9 cellular contexts compared by ENCODE assay signal in the genomic region with DNA sequence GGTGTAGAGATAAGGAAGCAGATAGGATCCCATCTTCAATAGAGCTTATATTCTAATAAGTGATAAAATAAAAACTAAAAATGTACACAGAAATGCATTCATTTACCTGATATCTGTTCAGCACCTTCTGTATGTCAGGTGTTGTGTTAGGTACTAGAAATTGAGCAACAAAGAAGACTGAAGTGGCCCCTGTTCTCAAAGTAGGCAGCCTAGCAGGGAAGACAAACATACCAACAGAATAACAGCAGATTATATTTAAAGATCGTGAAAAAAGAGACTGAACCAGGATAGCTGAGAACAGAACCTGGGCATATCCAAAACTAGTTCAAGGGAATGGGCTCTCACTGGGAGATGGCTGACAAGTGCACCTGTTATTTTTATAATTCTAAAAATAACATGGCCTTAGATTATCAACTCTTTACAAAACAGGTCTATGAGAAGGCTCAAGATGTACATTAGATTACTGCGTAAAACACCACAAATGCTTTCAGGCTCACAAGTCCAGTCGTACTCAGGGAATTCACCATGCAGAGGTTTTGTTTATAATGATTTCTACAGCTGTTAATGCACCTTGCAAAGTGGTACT. TPM values are rescaled to one million over a fixed set of nuclear protein-coding genes. Genes with fewer than 3 reads are reported as not detected.
DNase-seq lines count a peak whose midpoint lies in the region; ATAC-seq, FAIRE-seq and TF ChIP-seq lines count a peak whose summit lies in the region.
"Had no signal": no experiment of that assay in that cellular context is flagged by ENCODE, and none has a peak within 500 bp of the region (broad histone marks: within the 10 kb centered on the region; RNA-seq: fewer than 3 reads in every experiment).

No MANE protein-coding gene starts in this region.

- H3K18ac ChIP-seq in trophoblast cell (ENCODE audit: low read length): peak overlapping the region; percentile 33

- BruUV-seq in Calu3 (replicated peaks; lab: Mats Ljungman, UMichigan) (TSS peak; percentile 74), PC-9 (replicated peaks; lab: Mats Ljungman, UMichigan) (no TSS peak), endothelial cell of umbilical vein (replicated peaks; lab: Mats Ljungman, UMichigan) (no TSS peak)

- in situ Hi-C loops in GM13976 (cut with MboI; ENCODE audit: low sequenced_read_pairs, unreplicated experiment): no loop called here

- DNase-seq in Calu3: no peak
- DNase-seq in PC-9: no peak
- DNase-seq in endothelial cell of umbilical vein (ENCODE audit: low read depth, low spot score): no peak
- no peak for DNase-seq in trophoblast cell
- no peak for DNase-seq in GM13976 (ENCODE audit: low spot score)
- no peak for DNase-seq in HPDE6-E6E7 (ENCODE audit: extremely low spot score)
- DNase-seq in CD4-positive, alpha-beta T cell: no peak
- DNase-seq: NCI-H2171 treated with DMSO at 0.1 percent for 48 hours had no signal

- H3K79me1 ChIP-seq in trophoblast cell (ENCODE audit: low read length): peaks cover 15% of the 10 kb centered on the region

- peak overlapping the region; percentile 59 for H3K4ac ChIP-seq in trophoblast cell (ENCODE audit: low read depth, low read length)

- CTCF ChIA-PET in Calu3 (lab: Charles Lee) (interaction anchor here (1.0 kb wide), 1 partner anchor 42 kb away, joined by 6 read pairs; no protein-coding TSS in a partner anchor), PC-9 (lab: Charles Lee) (interaction anchor here (0.7 to 0.9 kb wide), 2 partner anchors 156 to 498 kb away, joined by 3 read pairs; no protein-coding TSS in a partner anchor), endothelial cell of umbilical vein (lab: Charles Lee) (interaction anchor here (0.9 to 4.5 kb wide), 8 partner anchors 11 to 156 kb away, joined by 3 to 44 read pairs (median 3); no protein-coding TSS in a partner anchor)
- CTCF ChIA-PET in CD4-positive, alpha-beta T cell (lab: Charles Lee): interaction anchor here (1.0 kb wide), 1 partner anchor 62 kb away, joined by 3 read pairs; no protein-coding TSS in a partner anchor

- H3K79me2 ChIP-seq in PC-9 (ENCODE audit: low read depth) (peaks cover 81% of the 10 kb centered on the region), endothelial cell of umbilical vein (ENCODE audit: control insufficient read depth, insufficient read depth, low read length) (peaks cover 46% of the 10 kb centered on the region), trophoblast cell (ENCODE audit: control insufficient read depth, insufficient read depth, low read length, poor library complexity) (peaks cover 9% of the 10 kb centered on the region)

- no peak for FAIRE-seq in endothelial cell of umbilical vein (lab: Jason Lieb, UNC)

- H3K23ac ChIP-seq in trophoblast cell (ENCODE audit: low read length): no peak overlapping the region

- H2AFZ ChIP-seq in PC-9: no peak overlapping the region
- H2AFZ ChIP-seq in endothelial cell of umbilical vein (ENCODE audit: low read depth, low read length): no peak overlapping the region
- H2AFZ ChIP-seq in trophoblast cell (ENCODE audit: insufficient read depth, low read length, poor library complexity): no peak overlapping the region

- H3K27ac ChIP-seq in PC-9 (peak overlapping the region; percentile 100), endothelial cell of umbilical vein (ENCODE audit: insufficient read depth, low read depth, low read length) (peak overlapping the region; percentile 100), trophoblast cell (ENCODE audit: low read depth, low read length) (peak overlapping the region; percentile 89)
- H3K27ac ChIP-seq in CD4-positive, alpha-beta T cell (ENCODE audit: low read depth, low read length): no peak overlapping the region

- H4K20me1 ChIP-seq in PC-9 (ENCODE audit: insufficient read depth): no peaks in the 10 kb centered on the region
- no peaks in the 10 kb centered on the region for H4K20me1 ChIP-seq in endothelial cell of umbilical vein (replicated peaks; ENCODE audit: control insufficient read depth, extremely low read depth, insufficient read depth, low read length)

- H3K9me1 ChIP-seq in endothelial cell of umbilical vein (replicated peaks; ENCODE audit: control insufficient read depth, extremely low read depth, insufficient read depth, low read length): no peaks in the 10 kb centered on the region

- peak overlapping the region; percentile 12 for H3K14ac ChIP-seq in trophoblast cell (ENCODE audit: low read length)

- peak overlapping the region; percentile 61 for H2BK12ac ChIP-seq in trophoblast cell (ENCODE audit: low read length)

- no peaks in the 10 kb centered on the region for H3K9me3 Mint-ChIP-seq in Calu3 (ENCODE audit: low read depth, unreplicated experiment)
- H3K9me3 Mint-ChIP-seq in CD4-positive, alpha-beta T cell: no peaks in the 10 kb centered on the region

- H3K4me3 ChIP-seq in PC-9: peak overlapping the region; percentile 19; the same call in 1 of the 2 replicates
- H3K4me3 ChIP-seq in endothelial cell of umbilical vein (replicated peaks in 1 of 3; ENCODE audit: insufficient read depth in 1 of 3, low read depth in 1 of 3, low read length in 3 of 3): peak overlapping the region in 1 of 3 experiments; percentile 39
- H3K4me3 ChIP-seq in trophoblast cell (ENCODE audit: low read depth, low read length): no peak overlapping the region

- peaks cover 62% of the 10 kb centered on the region for H3K4me1 ChIP-seq in PC-9 (replicated peaks; ENCODE audit: insufficient read depth)
- H3K4me1 ChIP-seq in endothelial cell of umbilical vein (ENCODE audit: control insufficient read depth, extremely low read depth, insufficient read depth, low read length): peaks cover 52% of the 10 kb centered on the region
- peaks cover 9 to 23% of the 10 kb centered on the region in 2 experiments for H3K4me1 ChIP-seq in trophoblast cell (ENCODE audit: control insufficient read depth in 1 of 2, insufficient read depth in 2 of 2, low read length in 2 of 2)

- peaks cover 39% of the 10 kb centered on the region for H3K4me1 Mint-ChIP-seq in Calu3 (ENCODE audit: low read depth, unreplicated experiment)
- H3K4me1 Mint-ChIP-seq in CD4-positive, alpha-beta T cell (ENCODE audit: low read depth): peaks cover 48% of the 10 kb centered on the region

- peak overlapping the region; percentile 68 for H2BK120ac ChIP-seq in trophoblast cell (ENCODE audit: insufficient read depth, low read length, poor library complexity)

- no peak for ATAC-seq in HG03565 (IDR thresholded peaks at IDR 0.05; ENCODE audit: unreplicated experiment)
- no peak for ATAC-seq in CD4-positive, alpha-beta T cell (ENCODE audit: poor library complexity)

- no peak overlapping the region for H4K12ac ChIP-seq in trophoblast cell (ENCODE audit: low read depth, low read length)

- H3K4me2 ChIP-seq in PC-9: peak overlapping the region; percentile 84
- H3K4me2 ChIP-seq in endothelial cell of umbilical vein (ENCODE audit: insufficient read depth, low read length): peak overlapping the region; percentile 39
- peak overlapping the region; percentile 15 for H3K4me2 ChIP-seq in trophoblast cell (ENCODE audit: low read length)

- H4K91ac ChIP-seq in trophoblast cell (ENCODE audit: low read depth, low read length): peak overlapping the region; percentile 63

- no peak for TF ChIP-seq CTCF in Calu3 (IDR thresholded peaks at IDR 0.05; ENCODE audit: unreplicated experiment)
- no peak for TF ChIP-seq CTCF in PC-9 (conservative IDR thresholded peaks at IDR 0.05)
- TF ChIP-seq CTCF in endothelial cell of umbilical vein (IDR thresholded peaks at IDR 0.05; ENCODE audit: extremely low read depth in 1 of 2, insufficient read depth in 1 of 2, low read depth in 1 of 2, low read length in 2 of 2): no peak
- TF ChIP-seq CTCF in GM13976 (IDR thresholded peaks at IDR 0.05; ENCODE audit: borderline replicate concordance, control extremely low read depth, extremely low read depth, insufficient read depth, missing control alignments): no peak
- TF ChIP-seq CTCF in CD4-positive, alpha-beta T cell (IDR thresholded peaks at IDR 0.05): no peak

- peaks cover 5% of the 10 kb centered on the region for H3K36me3 Mint-ChIP-seq in Calu3 (ENCODE audit: insufficient read depth, unreplicated experiment)
- peaks cover 28% of the 10 kb centered on the region for H3K36me3 Mint-ChIP-seq in CD4-positive, alpha-beta T cell (ENCODE audit: low read depth)

- intact Hi-C loops in Calu3 (cut with micrococcal nuclease; ENCODE audit: unreplicated experiment) (loop anchor here (5.0 kb wide), 1 partner anchor 35 kb away; no protein-coding TSS in a partner anchor), PC-9 (cut with micrococcal nuclease; ENCODE audit: unreplicated experiment) (loop anchor here (5.0 kb wide), 3 partner anchors 60 to 495 kb away; a partner anchor contains a TSS), endothelial cell of umbilical vein (cut with micrococcal nuclease) (loop anchor here (2.0 kb wide), 1 partner anchor 39 kb away; no protein-coding TSS in a partner anchor)
- intact Hi-C loops in CD4-positive, alpha-beta T cell (cut with DNase I, micrococcal nuclease): no loop called here

- no peak overlapping the region for H2AK5ac ChIP-seq in trophoblast cell (ENCODE audit: low read length)

- no peaks in the 10 kb centered on the region for H3K9me2 ChIP-seq in PC-9 (ENCODE audit: insufficient read depth)

- H3K27me3 ChIP-seq in PC-9 (ENCODE audit: insufficient read depth, low read depth): no peaks in the 10 kb centered on the region
- no peaks in the 10 kb centered on the region for H3K27me3 ChIP-seq in endothelial cell of umbilical vein (ENCODE audit: control insufficient read depth in 2 of 2, insufficient read depth in 2 of 2, low read length in 2 of 2)
- H3K27me3 ChIP-seq in trophoblast cell (ENCODE audit: insufficient read depth, low read length): no peaks in the 10 kb centered on the region
- H3K27me3 ChIP-seq in CD4-positive, alpha-beta T cell (ENCODE audit: control insufficient read depth, insufficient read depth, low read length): no peaks in the 10 kb centered on the region

- TF ChIP-seq POLR2A in endothelial cell of umbilical vein (IDR thresholded peaks at IDR 0.05; ENCODE audit: low read depth, low read length): no peak

- dilution Hi-C loops in endothelial cell of umbilical vein (cut with MboI; ENCODE audit: extremely low pct_ligation_motif_present, low sequenced_read_pairs): no loop called here

- no peak overlapping the region for H3K4me3 Mint-ChIP-seq in Calu3 (ENCODE audit: low read depth, unreplicated experiment)
- H3K4me3 Mint-ChIP-seq in CD4-positive, alpha-beta T cell: no peak overlapping the region

- POLR2A ChIA-PET in PC-9 (lab: Charles Lee; ENCODE audit: unreplicated experiment): interaction anchor here (0.6 kb wide), 1 partner anchor 312 kb away, joined by 5 read pairs; no protein-coding TSS in a partner anchor
- POLR2A ChIA-PET in endothelial cell of umbilical vein (lab: Charles Lee): interaction anchor here (1.0 to 1.9 kb wide), 2 partner anchors 14 to 36 kb away, joined by 4 to 5 read pairs; no protein-coding TSS in a partner anchor
- POLR2A ChIA-PET in CD4-positive, alpha-beta T cell (lab: Charles Lee): no interaction called here

- no peaks in the 10 kb centered on the region for H3K9me3 ChIP-seq in PC-9 (ENCODE audit: insufficient read depth, low read depth)
- H3K9me3 ChIP-seq in endothelial cell of umbilical vein (replicated peaks; ENCODE audit: control insufficient read depth, insufficient read depth, low read length): no peaks in the 10 kb centered on the region
- no peaks in the 10 kb centered on the region for H3K9me3 ChIP-seq in trophoblast cell (ENCODE audit: insufficient read depth, low read depth, low read length)
- H3K9me3 ChIP-seq in CD4-positive, alpha-beta T cell (ENCODE audit: control insufficient read depth, low read length): no peaks in the 10 kb centered on the region

- peak overlapping the region; percentile 43 for H4K8ac ChIP-seq in trophoblast cell (ENCODE audit: low read depth, low read length)

- H3K9ac ChIP-seq in endothelial cell of umbilical vein (replicated peaks; ENCODE audit: extremely low read depth, insufficient read depth, low read length) (peak overlapping the region; percentile 84), trophoblast cell (ENCODE audit: low read length) (no peak overlapping the region)

- H3K27ac Mint-ChIP-seq in Calu3 (ENCODE audit: unreplicated experiment): peak overlapping the region; percentile 96
- H3K27ac Mint-ChIP-seq in CD4-positive, alpha-beta T cell: no peak overlapping the region

- peaks cover 28% of the 10 kb centered on the region for H3K36me3 ChIP-seq in PC-9 (ENCODE audit: low read depth)
- H3K36me3 ChIP-seq in endothelial cell of umbilical vein (ENCODE audit: control insufficient read depth in 2 of 2, extremely low read depth in 1 of 2, insufficient read depth in 2 of 2, low read length in 2 of 2): no peaks in the 10 kb centered on the region
- peaks cover 0 to 2% of the 10 kb centered on the region in 2 experiments for H3K36me3 ChIP-seq in trophoblast cell (ENCODE audit: control insufficient read depth in 1 of 2, insufficient read depth in 2 of 2, low read length in 2 of 2)

- no peaks in the 10 kb centered on the region for H3K27me3 Mint-ChIP-seq in Calu3 (ENCODE audit: unreplicated experiment)
- no peaks in the 10 kb centered on the region for H3K27me3 Mint-ChIP-seq in CD4-positive, alpha-beta T cell

- H3F3A ChIP-seq in PC-9 (ENCODE audit: insufficient read depth, low read depth): peaks cover 59% of the 10 kb centered on the region

- peak overlapping the region; percentile 80 for H2BK5ac ChIP-seq in trophoblast cell (ENCODE audit: low read depth, low read length, poor library complexity)

- WGBS in trophoblast cell (ENCODE audit: extremely low coverage, insufficient coverage, insufficient read length): no CpG with 5 or more reads among the region's 3 CpGs

RNA-seq across cellular contexts. Expression of a gene that starts 16.3 kb away (rescaled TPM):
- 28.8 and 34.2 TPM in 2 replicates for total RNA-seq in Calu3 (2022)
- 46.1 and 51.4 TPM in 2 replicates for total RNA-seq in PC-9 (2021)
- total RNA-seq in endothelial cell of umbilical vein: 67.6 and 70.1 TPM in 2 replicates
- 18.7 and 21.3 TPM in 2 replicates for polyA plus RNA-seq in endothelial cell of umbilical vein
- 22.5 and 24.0 TPM in 2 replicates for polyA plus RNA-seq in endothelial cell of umbilical vein (2011; cell fraction: cytosol; rRNA removed)
- 27.7 and 28.1 TPM in 2 replicates for polyA plus RNA-seq in endothelial cell of umbilical vein (2011; cell fraction: nucleus; rRNA removed)
- polyA plus RNA-seq in endothelial cell of umbilical vein (2012): 53.7 and 65.5 TPM in 2 replicates
- 60.4 and 63.6 TPM in 2 replicates for polyA minus RNA-seq in endothelial cell of umbilical vein
- 16.9 TPM for polyA minus RNA-seq in endothelial cell of umbilical vein (2011; cell fraction: cytosol; rRNA and poly(A)+ RNA removed)
- 60.5 and 81.8 TPM in 2 replicates for polyA minus RNA-seq in endothelial cell of umbilical vein (2011; cell fraction: nucleus; rRNA and poly(A)+ RNA removed)
- polyA plus RNA-seq in trophoblast cell (2013): 83.5 and 86.6 TPM in 2 replicates
- 10 to 100 TPM; 11.6 to 11.7 TPM for total RNA-seq in CD4-positive, alpha-beta T cell

Comparison
In these comparisons a context has a peak if more than half of its experiments do, and no peak if none do; other contexts are left out.
1. H3K4me2 ChIP-seq: peak in every context shown above with its lines; median percentile 84 in PC-9; 39 in endothelial cell of umbilical vein; 15 in trophoblast cell.
2. intact Hi-C loops: an anchor here in Calu3 (5.0 kb wide), PC-9 (5.0 kb wide) and endothelial cell of umbilical vein (2.0 kb wide); none called in CD4-positive, alpha-beta T cell.